In the genomic region with DNA sequence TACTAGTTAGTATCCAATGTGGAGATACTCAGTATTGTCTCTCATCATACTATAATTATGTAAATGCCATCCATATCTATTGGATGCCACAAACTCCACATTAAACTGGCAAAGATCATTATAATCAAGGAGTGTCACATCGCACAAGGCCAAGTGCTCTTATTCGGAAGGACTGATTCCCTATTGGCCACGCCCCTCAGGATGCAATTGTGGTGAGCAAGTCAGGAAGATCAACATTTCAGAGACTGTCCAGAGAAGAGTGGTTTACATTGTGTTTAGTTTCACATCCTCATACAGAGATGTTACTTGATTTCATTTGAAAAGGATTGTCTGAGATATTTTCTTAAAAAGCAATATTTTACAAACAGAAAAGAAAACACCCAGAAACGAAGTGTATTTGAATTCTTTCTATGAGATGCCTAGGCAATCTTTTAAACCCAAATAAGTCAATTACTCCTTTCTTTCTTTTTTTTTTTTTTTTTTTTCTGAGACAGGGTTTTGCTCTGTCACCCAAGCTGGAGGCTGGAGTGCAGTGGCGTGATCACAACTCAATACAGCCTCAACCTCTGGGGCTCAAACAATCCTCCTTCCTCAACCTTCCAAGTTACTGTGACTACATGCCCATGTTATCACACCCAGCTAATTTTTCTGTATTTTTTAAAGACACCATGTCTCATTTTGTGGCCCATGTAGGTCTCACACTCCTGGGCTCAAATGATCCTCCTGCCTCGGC, we compare ENCODE assay signal across 10 cellular contexts.
DNase-seq lines count a peak whose midpoint lies in the region; ATAC-seq and TF ChIP-seq lines count a peak whose summit lies in the region.
"Had no signal": no experiment of that assay in that cellular context is flagged by ENCODE, and none has a peak within 500 bp of the region (broad histone marks: within the 10 kb centered on the region; RNA-seq: fewer than 3 reads in every experiment).

No MANE protein-coding gene starts in this region.

- no peak overlapping the region for H3K9ac ChIP-seq in MM.1S (ENCODE audit: low read length)

- no peaks in the 10 kb centered on the region for H3K79me2 ChIP-seq in MM.1S (ENCODE audit: low read length)

- H3K36me3 ChIP-seq in MM.1S (replicated peaks; ENCODE audit: insufficient read depth, low read length) = no peaks in the 10 kb centered on the region

- H3K4me2 ChIP-seq in MM.1S (ENCODE audit: low read depth, low read length) = 0 out of 2 replicates have a peak overlapping the region, but pooled peaks have one; percentile 9

- H3K27me3 ChIP-seq in MM.1S (replicated peaks; ENCODE audit: insufficient read depth, low read length) = no peaks in the 10 kb centered on the region

- peaks cover 14% of the 10 kb centered on the region for H3K4me1 ChIP-seq in MM.1S (ENCODE audit: low read length)

- TF ChIP-seq CTCF in MM.1S (IDR thresholded peaks at IDR 0.05; ENCODE audit: low read length) (no peak), fibroblast of villous mesenchyme (IDR thresholded peaks at IDR 0.05; ENCODE audit: insufficient read depth, low read depth, low read length) (no peak)

- H3F3A ChIP-seq in MM.1S (ENCODE audit: insufficient read depth, low read length) = no peaks in the 10 kb centered on the region

- no peak overlapping the region for H3K27ac ChIP-seq in MM.1S (ENCODE audit: low read length)
- H3K27ac ChIP-seq: skin epidermis had no signal

- H2AFZ ChIP-seq in MM.1S (ENCODE audit: low read length) = no peak overlapping the region

- peak; percentile 93 for ATAC-seq in GM21529 (IDR thresholded peaks at IDR 0.05; ENCODE audit: unreplicated experiment)

- intact Hi-C loops in posterior vena cava (cut with DNase I) = loop anchor here in 1 of 2 donors (10.0 kb wide), 1 partner anchor 355 kb away; no protein-coding TSS in a partner anchor

- H3K4me3 ChIP-seq in MM.1S (ENCODE audit: low read length) (no peak overlapping the region), fibroblast of villous mesenchyme (ENCODE audit: low read depth, low read length) (no peak overlapping the region)
- H3K4me3 ChIP-seq: skin epidermis had no signal

- DNase-seq in CMK (ENCODE audit: low read depth) (peak; percentile 27), MM.1S (peak; percentile 54), fibroblast of villous mesenchyme (ENCODE audit: low read depth) (peak; percentile 55), NCI-H2227 (lab: John Stamatoyannopoulos, UW; ENCODE audit: unreplicated experiment) (no peak), GOT3 (lab: John Stamatoyannopoulos, UW) (no peak), posterior vena cava (ENCODE audit: low spot score) (no peak)
- no peak for DNase-seq in activated CD4-positive, alpha-beta T cell treated with anti-CD3 and anti-CD28 coated beads, Interleukin-2, amount 50 U/mL, for 48 hours
- DNase-seq: DND-41 had no signal

- no peaks in the 10 kb centered on the region for H4K20me1 ChIP-seq in MM.1S (ENCODE audit: insufficient read depth, low read length)

- no peaks in the 10 kb centered on the region for H3K9me3 ChIP-seq in MM.1S (replicated peaks; ENCODE audit: insufficient read depth, low read length)

- no peaks in the 10 kb centered on the region for H3K9me2 ChIP-seq in MM.1S (replicated peaks; ENCODE audit: insufficient read depth, low read length)

Comparison
In these comparisons a context has a peak if more than half of its experiments do, and no peak if none do; other contexts are left out.
1. DNase-seq: peak in CMK (single experiment), MM.1S (single experiment) and fibroblast of villous mesenchyme (single experiment); none in NCI-H2227 (single experiment), GOT3 (single experiment), activated CD4-positive, alpha-beta T cell treated with anti-CD3 and anti-CD28 coated beads, Interleukin-2, amount 50 U/mL, for 48 hours (0 of 2) and posterior vena cava (single experiment).